In genomic region chr22:35426801-35427140, GRCh38 we compare ENCODE assay signal across 13 cellular contexts. TPM values are rescaled to one million over a fixed set of nuclear protein-coding genes. Genes with fewer than 3 reads are reported as not detected.
DNase-seq lines count a peak whose midpoint lies in the region; ATAC-seq and TF ChIP-seq lines count a peak whose summit lies in the region.
"Had no signal": no experiment of that assay in that cellular context is flagged by ENCODE, and none has a peak within 500 bp of the region (broad histone marks: within the 10 kb centered on the region; RNA-seq: fewer than 3 reads in every experiment).

No MANE protein-coding gene starts in this region.

- BruUV-seq in A673 (replicated peaks; lab: Mats Ljungman, UMichigan) = no TSS peak

- TF ChIP-seq CTCF in A673 (conservative IDR thresholded peaks at IDR 0.05; ENCODE audit: low read depth, low read length) = no peak

- CTCF ChIA-PET in A673 (lab: Charles Lee) = no interaction called here

- H3K4me3 ChIP-seq in A673 (ENCODE audit: low read depth, low read length, poor library complexity, severe bottlenecking) (no peak overlapping the region), SJCRH30 (no peak overlapping the region)
- no peak overlapping the region for H3K4me3 ChIP-seq in BLaER1 treated with 17β-estradiol and CSF1 and Interleukin-3, amounts not matched to agents 10 nM and 100 nM
- H3K4me3 ChIP-seq: testis had no signal

- ATAC-seq in GM18498 (IDR thresholded peaks at IDR 0.05; ENCODE audit: unreplicated experiment) (no peak), GM18519 (IDR thresholded peaks at IDR 0.05; ENCODE audit: low FRiP score, unreplicated experiment) (no peak), GM19395 (IDR thresholded peaks at IDR 0.05; ENCODE audit: unreplicated experiment) (no peak)
- ATAC-seq: naive thymus-derived CD4-positive, alpha-beta T cell had no signal

- H3K9me3 ChIP-seq in A673 (ENCODE audit: low read depth, low read length, poor library complexity, severe bottlenecking) (no peaks in the 10 kb centered on the region), SJCRH30 (replicated peaks) (no peaks in the 10 kb centered on the region)
- H3K9me3 ChIP-seq in BLaER1 treated with 17β-estradiol and CSF1 and Interleukin-3, amounts not matched to agents 10 nM and 100 nM (replicated peaks in 1 of 11) = peaks cover 0 to 5% (median 3%) of the 10 kb centered on the region in 11 experiments; a peak in 10 of 22 replicates
- H3K9me3 ChIP-seq: testis had no signal

- H3K4me2 ChIP-seq in BLaER1 treated with 17β-estradiol and CSF1 and Interleukin-3, amounts not matched to agents 10 nM and 100 nM = peak overlapping the region in 8 of 11 experiments; percentile 9 to 41 (median 28); a peak in 10 of 22 replicates

- intact Hi-C loops in A673 (cut with micrococcal nuclease; ENCODE audit: unreplicated experiment) = no loop called here

- H3K27me3 ChIP-seq in A673 (replicated peaks; ENCODE audit: insufficient read depth, low read depth, low read length, poor library complexity) (no peaks in the 10 kb centered on the region), SJCRH30 (no peaks in the 10 kb centered on the region)
- no peaks in the 10 kb centered on the region for H3K27me3 ChIP-seq in BLaER1 treated with 17β-estradiol and CSF1 and Interleukin-3, amounts not matched to agents 10 nM and 100 nM
- H3K27me3 ChIP-seq: testis had no signal

- H3K36me3 ChIP-seq in A673 (ENCODE audit: insufficient read depth, low read length, poor library complexity, severe bottlenecking) (peaks cover 81% of the 10 kb centered on the region), SJCRH30 (peaks cover 19% of the 10 kb centered on the region)
- H3K36me3 ChIP-seq in BLaER1 treated with 17β-estradiol and CSF1 and Interleukin-3, amounts not matched to agents 10 nM and 100 nM = peaks cover 45 to 100% (median 88%) of the 10 kb centered on the region in 11 experiments

- DNase-seq in A673 (ENCODE audit: low spot score) (no peak), SJCRH30 (no peak), left kidney (ENCODE audit: low read depth, low spot score) (peak; percentile 69)
- DNase-seq: amniotic stem cell; COR-L47; Kasumi-1; naive thymus-derived CD4-positive, alpha-beta T cell; small intestine; testis had no signal

- POLR2A ChIA-PET in A673 (lab: Charles Lee; ENCODE audit: low non-redundant PET) = no interaction called here

- H3K4me1 ChIP-seq in A673 (ENCODE audit: insufficient read depth, low read length, poor library complexity, severe bottlenecking) = no peaks in the 10 kb centered on the region
- H3K4me1 ChIP-seq in BLaER1 treated with 17β-estradiol and CSF1 and Interleukin-3, amounts not matched to agents 10 nM and 100 nM = peaks cover 12 to 42% (median 16%) of the 10 kb centered on the region in 10 experiments
- H3K4me1 ChIP-seq in SJCRH30 = peaks cover 27% of the 10 kb centered on the region

- H4K20me1 ChIP-seq in BLaER1 treated with 17β-estradiol and CSF1 and Interleukin-3, amounts not matched to agents 10 nM and 100 nM = peaks cover 0 to 88% (median 62%) of the 10 kb centered on the region in 11 experiments; a peak in 18 of 22 replicates

- H3K9ac ChIP-seq in BLaER1 treated with 17β-estradiol and CSF1 and Interleukin-3, amounts not matched to agents 10 nM and 100 nM = peak overlapping the region in 9 of 11 experiments; percentile 26 to 57 (median 42); a peak in 14 of 22 replicates

- H3K27ac ChIP-seq in A673 (ENCODE audit: low read depth, low read length, poor library complexity, severe bottlenecking) = peak overlapping the region; percentile 59
- H3K27ac ChIP-seq in BLaER1 treated with 17β-estradiol and CSF1 and Interleukin-3, amounts not matched to agents 10 nM and 100 nM = peak overlapping the region in 8 of 11 experiments; percentile 8 to 57 (median 32); a peak in 8 of 22 replicates
- peak overlapping the region; percentile 54 for H3K27ac ChIP-seq in SJCRH30
- H3K27ac ChIP-seq: testis had no signal

RNA-seq across cellular contexts. Expression of gene MCM5, which starts 26.8 kb away (rescaled TPM):
- total RNA-seq in A673 (2021) = 245 and 261 TPM in 2 replicates
- total RNA-seq in SJCRH30 (2014; rRNA removed; shearing (Covaris generic)) = 106 and 109 TPM in 2 replicates

RNA-seq across cellular contexts. Expression of gene HMOX1, which starts 45.9 kb away (rescaled TPM):
- 2.5 and 2.8 TPM in 2 replicates for total RNA-seq in A673 (2021)
- total RNA-seq in SJCRH30 (2014; rRNA removed; shearing (Covaris generic)) = 4.6 and 5.1 TPM in 2 replicates
